In the genomic region with DNA sequence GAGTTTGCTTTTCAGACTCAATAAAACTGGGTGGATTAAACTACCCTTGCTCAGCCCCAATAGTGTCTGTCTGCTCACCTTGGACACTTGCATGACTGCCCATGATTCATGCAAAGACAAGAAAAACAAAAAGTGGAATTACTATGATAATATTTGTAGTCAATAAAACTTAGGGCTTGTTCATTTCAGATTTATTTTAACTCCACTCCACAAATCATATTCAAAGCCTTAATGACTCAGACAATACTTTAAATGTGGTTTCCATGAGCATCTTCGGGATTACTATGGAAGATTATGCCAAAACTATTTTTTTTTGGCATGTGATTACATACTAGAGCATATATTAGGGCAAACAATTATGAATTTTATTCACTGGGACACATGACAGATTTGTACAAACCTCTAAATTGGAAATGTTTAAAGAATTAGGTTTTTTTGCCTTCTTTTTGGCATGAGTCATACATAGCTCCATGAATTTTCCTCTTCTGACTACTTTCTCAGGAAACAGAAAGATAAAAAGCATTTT, we compare ENCODE assay signal across 14 cellular contexts.
A peak's percentile ranks its signal among the peaks of the same experiment; 100 is the strongest.
DNase-seq lines count a peak whose midpoint lies in the region; ATAC-seq and TF ChIP-seq lines count a peak whose summit lies in the region.
"Had no signal": no experiment of that assay in that cellular context is flagged by ENCODE, and none has a peak within 500 bp of the region (broad histone marks: within the 10 kb centered on the region; RNA-seq: fewer than 3 reads in every experiment).

No MANE protein-coding gene starts in this region.

- H3K9me3 ChIP-seq in HCT116 (ENCODE audit: control insufficient read depth in 1 of 2, insufficient read depth in 1 of 2, low read depth in 1 of 2, low read length in 2 of 2): no peaks in the 10 kb centered on the region

- RAD21 ChIA-PET in HCT116 (lab: Charles Lee; ENCODE audit: low non-redundant PET in 1 of 2, low total read pairs in 2 of 2, uncharacterized antibody in 2 of 2, unreplicated experiment in 2 of 2): no interaction called here

- no peaks in the 10 kb centered on the region for H3K9me2 ChIP-seq in HCT116 (ENCODE audit: insufficient read depth)

- ATAC-seq in HCT116 (no peak), HG03469 (IDR thresholded peaks at IDR 0.05; ENCODE audit: unreplicated experiment) (no peak)
- ATAC-seq: stimulated activated naive CD8-positive, alpha-beta T cell treated with anti-CD3 and anti-CD28 coated beads, Interleukin-15, amount 100 ng/mL, for 72 hours had no signal

- TF ChIP-seq POLR2A in HCT116 (IDR thresholded peaks at IDR 0.05; ENCODE audit: borderline replicate concordance, extremely low read depth, insufficient read depth, insufficient read length): no peak

- DNase-seq in A172 (ENCODE audit: low spot score) (peak; percentile 51), HCT116 (ENCODE audit: low read depth, low spot score) (no peak), astrocyte of the spinal cord (ENCODE audit: low read depth, low spot score) (peak; percentile 64), iris pigment epithelial cell (ENCODE audit: low read depth) (peak; percentile 43), DMS53 (lab: John Stamatoyannopoulos, UW) (no peak), epidermal melanocyte (ENCODE audit: insufficient read length, low spot score) (no peak)
- DNase-seq in activated CD4-positive, alpha-beta T cell treated with anti-CD3 and anti-CD28 coated beads for 1 hour: no peak
- DNase-seq: 8988T; activated gamma-delta T cell; Calu3; stimulated activated naive CD8-positive, alpha-beta T cell treated with anti-CD3 and anti-CD28 coated beads, Interleukin-15, amount 100 ng/mL, for 72 hours; WERI-Rb-1 had no signal

- no peak overlapping the region for H2AFZ ChIP-seq in HCT116 (ENCODE audit: low read depth, low read length, poor library complexity, severe bottlenecking)

- in situ Hi-C loops in astrocyte of the spinal cord (cut with HindIII; ENCODE audit: low sequenced_read_pairs): no loop called here

- no peak overlapping the region for H3K9ac ChIP-seq in HCT116 (ENCODE audit: low read length)

- CTCF ChIA-PET in HCT116 (lab: Charles Lee): no interaction called here

- POLR2A ChIA-PET in HCT116 (lab: Charles Lee): no interaction called here

- no peaks in the 10 kb centered on the region for H3K36me3 ChIP-seq in HCT116 (ENCODE audit: control insufficient read depth in 1 of 2, insufficient read depth in 2 of 2, low read length in 2 of 2)
- H3K36me3 ChIP-seq: WERI-Rb-1 had no signal

- no TSS peak for BruUV-seq in HCT116 (replicated peaks; lab: Mats Ljungman, UMichigan)

- intact Hi-C loops in HCT116 (cut with micrococcal nuclease): no loop called here

- no peak overlapping the region for H3K27ac ChIP-seq in HCT116 (ENCODE audit: low read depth, low read length)
- H3K27ac ChIP-seq: WERI-Rb-1 had no signal

- no peak for TF ChIP-seq CTCF in HCT116 (IDR thresholded peaks at IDR 0.05 in 2 of 3, conservative IDR thresholded peaks at IDR 0.05 in 1 of 3; ENCODE audit: borderline replicate concordance in 1 of 3, insufficient read depth in 1 of 3, low read depth in 2 of 3, low read length in 2 of 3)
- TF ChIP-seq CTCF in astrocyte of the spinal cord (IDR thresholded peaks at IDR 0.05; ENCODE audit: low read depth, low read length): no peak

- H4K20me1 ChIP-seq in HCT116 (ENCODE audit: insufficient read depth): no peaks in the 10 kb centered on the region

- H3K4me3 ChIP-seq in HCT116 (replicated peaks in 1 of 2; ENCODE audit: low read depth in 1 of 2, low read length in 2 of 2): no peak overlapping the region
- no peak overlapping the region for H3K4me3 ChIP-seq in astrocyte of the spinal cord (ENCODE audit: low read depth, low read length)
- H3K4me3 ChIP-seq: lung had no signal

- no peaks in the 10 kb centered on the region for H3K27me3 ChIP-seq in HCT116 (ENCODE audit: insufficient read depth, low read length)

- H3K4me1 ChIP-seq in HCT116 (ENCODE audit: control insufficient read depth in 1 of 2, insufficient read depth in 2 of 2, low read length in 2 of 2): no peaks in the 10 kb centered on the region

- no peak overlapping the region for H3K4me2 ChIP-seq in HCT116 (ENCODE audit: low read length)

- no peaks in the 10 kb centered on the region for H3K79me2 ChIP-seq in HCT116 (ENCODE audit: insufficient read depth, low read length)

- no peak for TF ChIP-seq RAD21 in HCT116 (IDR thresholded peaks at IDR 0.05; ENCODE audit: low read depth)

TF ChIP-seq in HCT116, 20 proteins besides CTCF, POLR2A, EP300 and RAD21:
- TF ChIP-seq FOSL1 (IDR thresholded peaks at IDR 0.05; ENCODE audit: low read depth) (0 out of 2 replicates have a peak, but pooled peaks have one; percentile 8), ZFX (IDR thresholded peaks at IDR 0.05) (no peak)
- TF ChIP-seq, protein P1, sequence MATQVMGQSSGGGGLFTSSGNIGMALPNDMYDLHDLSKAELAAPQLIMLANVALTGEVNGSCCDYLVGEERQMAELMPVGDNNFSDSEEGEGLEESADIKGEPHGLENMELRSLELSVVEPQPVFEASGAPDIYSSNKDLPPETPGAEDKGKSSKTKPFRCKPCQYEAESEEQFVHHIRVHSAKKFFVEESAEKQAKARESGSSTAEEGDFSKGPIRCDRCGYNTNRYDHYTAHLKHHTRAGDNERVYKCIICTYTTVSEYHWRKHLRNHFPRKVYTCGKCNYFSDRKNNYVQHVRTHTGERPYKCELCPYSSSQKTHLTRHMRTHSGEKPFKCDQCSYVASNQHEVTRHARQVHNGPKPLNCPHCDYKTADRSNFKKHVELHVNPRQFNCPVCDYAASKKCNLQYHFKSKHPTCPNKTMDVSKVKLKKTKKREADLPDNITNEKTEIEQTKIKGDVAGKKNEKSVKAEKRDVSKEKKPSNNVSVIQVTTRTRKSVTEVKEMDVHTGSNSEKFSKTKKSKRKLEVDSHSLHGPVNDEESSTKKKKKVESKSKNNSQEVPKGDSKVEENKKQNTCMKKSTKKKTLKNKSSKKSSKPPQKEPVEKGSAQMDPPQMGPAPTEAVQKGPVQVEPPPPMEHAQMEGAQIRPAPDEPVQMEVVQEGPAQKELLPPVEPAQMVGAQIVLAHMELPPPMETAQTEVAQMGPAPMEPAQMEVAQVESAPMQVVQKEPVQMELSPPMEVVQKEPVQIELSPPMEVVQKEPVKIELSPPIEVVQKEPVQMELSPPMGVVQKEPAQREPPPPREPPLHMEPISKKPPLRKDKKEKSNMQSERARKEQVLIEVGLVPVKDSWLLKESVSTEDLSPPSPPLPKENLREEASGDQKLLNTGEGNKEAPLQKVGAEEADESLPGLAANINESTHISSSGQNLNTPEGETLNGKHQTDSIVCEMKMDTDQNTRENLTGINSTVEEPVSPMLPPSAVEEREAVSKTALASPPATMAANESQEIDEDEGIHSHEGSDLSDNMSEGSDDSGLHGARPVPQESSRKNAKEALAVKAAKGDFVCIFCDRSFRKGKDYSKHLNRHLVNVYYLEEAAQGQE (IDR thresholded peaks at IDR 0.05; ENCODE audit: low read depth): no peak
TF ChIP-seq in HCT116: peak in this region for 1.

Comparison
In these comparisons a context has a peak if more than half of its experiments do, and no peak if none do; other contexts are left out.
1. DNase-seq: peak in A172 (single experiment), astrocyte of the spinal cord (single experiment) and iris pigment epithelial cell (single experiment); none in HCT116 (single experiment), DMS53 (single experiment), epidermal melanocyte (single experiment) and activated CD4-positive, alpha-beta T cell treated with anti-CD3 and anti-CD28 coated beads for 1 hour (single experiment).